ENCODE assay signal across 8 cellular contexts in the genomic region with DNA sequence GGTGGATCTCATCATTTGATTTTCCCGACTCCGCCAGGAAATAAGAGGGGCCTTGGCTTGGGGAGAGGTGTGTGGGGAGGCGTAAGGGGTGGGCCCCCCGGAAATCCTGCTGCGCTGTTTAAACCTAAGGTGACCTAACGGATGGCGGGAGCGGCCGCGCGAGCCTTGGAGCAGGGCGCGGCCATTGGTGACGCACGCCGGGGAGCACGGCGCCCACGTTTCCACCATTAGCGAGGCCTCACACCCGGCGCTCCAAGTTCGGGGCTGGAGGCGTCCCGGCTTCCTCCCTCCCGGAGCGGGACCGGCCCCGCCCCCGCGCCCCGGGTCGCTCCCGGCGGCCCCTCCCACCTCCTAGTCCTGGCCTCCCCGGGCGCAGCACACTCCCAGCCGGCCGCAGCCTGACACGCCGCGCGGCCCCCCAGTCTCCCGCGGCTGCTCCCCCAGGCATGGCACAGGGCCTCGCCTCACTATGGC. TPM values are rescaled to one million over a fixed set of nuclear protein-coding genes. Genes with fewer than 3 reads are reported as not detected.
A peak's percentile ranks its signal among the peaks of the same experiment; 100 is the strongest.
DNase-seq lines count a peak whose midpoint lies in the region; ATAC-seq and TF ChIP-seq lines count a peak whose summit lies in the region.

Gene SMS, plus strand, starts transcription at position 354 of the 474 bp plus-strand sequence. Its CDS starts 116 bp downstream, at position 470.

- peak within 1 kb of the TSS; percentile 52 for H3K4me3 ChIP-seq in Jurkat, Clone E6-1 (ENCODE audit: low read length)
- H3K4me3 ChIP-seq in neuronal stem cell (ENCODE audit: low read length in 2 of 2) (peak within 1 kb of the TSS; percentile 64 to 91), thoracic aorta (peak within 1 kb of the TSS; percentile 76)

- no peak within 1 kb of the TSS for H3K27ac ChIP-seq in neuronal stem cell (replicated peaks; ENCODE audit: low read length)
- peak within 1 kb of the TSS; percentile 75 to 89 for H3K27ac ChIP-seq in thoracic aorta

- no peak within 1 kb of the TSS for H2AK5ac ChIP-seq in neuronal stem cell (ENCODE audit: low read depth, low read length)

- no CpG with 5 or more reads among the region's 46 CpGs for WGBS in neuronal stem cell (ENCODE audit: extremely low coverage in 2 of 2, insufficient read length in 2 of 2, insufficient replicate concordance in 1 of 2), 2 donors

- H2AFZ ChIP-seq in neuronal stem cell (ENCODE audit: low read length) = peak within 1 kb of the TSS; percentile 91

- H2BK15ac ChIP-seq in neuronal stem cell (ENCODE audit: low read length) = no peak within 1 kb of the TSS

- no peak within 1 kb of the TSS for H4K8ac ChIP-seq in neuronal stem cell (ENCODE audit: low read depth, low read length)

- H3K18ac ChIP-seq in neuronal stem cell (ENCODE audit: low read length) = peak within 1 kb of the TSS; percentile 38

- H3K23ac ChIP-seq in neuronal stem cell (ENCODE audit: low read depth, low read length, poor library complexity) = no peak within 1 kb of the TSS

- H4K91ac ChIP-seq in neuronal stem cell (ENCODE audit: low read depth, low read length, poor library complexity) = no peak within 1 kb of the TSS

- no peak within 1 kb of the TSS for H2BK120ac ChIP-seq in neuronal stem cell (ENCODE audit: low read depth, low read length)

- no peak within 1 kb of the TSS for H3K4ac ChIP-seq in neuronal stem cell (ENCODE audit: low read length)

- H2BK5ac ChIP-seq in neuronal stem cell (ENCODE audit: low read length) = no peak within 1 kb of the TSS

- no peaks in the 10 kb centered on the region for H3K79me1 ChIP-seq in neuronal stem cell (ENCODE audit: low read depth, low read length)

- no peak within 1 kb of the TSS for H3K14ac ChIP-seq in neuronal stem cell (ENCODE audit: low read length)

- peaks cover 2 to 8% of the 10 kb centered on the region in 2 donors for H3K4me1 ChIP-seq in neuronal stem cell (ENCODE audit: control insufficient read depth in 2 of 2, insufficient read depth in 1 of 2, low read depth in 1 of 2, low read length in 2 of 2)
- peaks cover 0 to 31% of the 10 kb centered on the region in 2 donors for H3K4me1 ChIP-seq in thoracic aorta (ENCODE audit: control insufficient read depth in 1 of 2, low read depth in 2 of 2)

- H3K9me3 ChIP-seq in neuronal stem cell (replicated peaks in 1 of 2; ENCODE audit: control insufficient read depth in 2 of 2, insufficient read depth in 1 of 2, low read depth in 1 of 2, low read length in 2 of 2) (no peaks in the 10 kb centered on the region), thoracic aorta (no peaks in the 10 kb centered on the region)

- H3K4me2 ChIP-seq in neuronal stem cell (ENCODE audit: insufficient read depth, low read length, poor library complexity, severe bottlenecking) = peak within 1 kb of the TSS; percentile 43

- peak; percentile 91 for DNase-seq in DMS53 (lab: John Stamatoyannopoulos, UW)
- DNase-seq in Jurkat, Clone E6-1 (ENCODE audit: low read depth, low spot score) = peak; percentile 18
- peak; percentile 24 to 61 for DNase-seq in SHP77 (lab: John Stamatoyannopoulos, UW)
- DNase-seq in activated gamma-delta T cell treated with anti-CD3 and anti-CD28 coated beads, Interleukin-2, amount 50 U/mL, for 16 hours (ENCODE audit: low read depth) = peak; percentile 15
- peak; percentile 60 for DNase-seq in foreskin melanocyte
- DNase-seq in neuronal stem cell (ENCODE audit: low spot score) = no peak
- DNase-seq in thoracic aorta (ENCODE audit: low spot score) = no peak

- peak; percentile 54 for ATAC-seq in GM21576 (IDR thresholded peaks at IDR 0.05; ENCODE audit: unreplicated experiment)
- ATAC-seq in thoracic aorta (ENCODE audit: insufficient number of reproducible peaks, low FRiP score, low read depth) = peak; percentile 60

- TF ChIP-seq CTCF in thoracic aorta (IDR thresholded peaks at IDR 0.05) = no peak

- H3K36me3 ChIP-seq in neuronal stem cell (replicated peaks in 1 of 2; ENCODE audit: control insufficient read depth in 2 of 2, insufficient read depth in 2 of 2, low read length in 2 of 2) = peaks cover 0 to 29% of the 10 kb centered on the region in 2 donors
- H3K36me3 ChIP-seq in thoracic aorta = no peaks in the 10 kb centered on the region

- H2BK12ac ChIP-seq in neuronal stem cell (ENCODE audit: low read length) = no peak within 1 kb of the TSS

- H3K27me3 ChIP-seq in neuronal stem cell (ENCODE audit: control insufficient read depth in 3 of 3, insufficient read depth in 3 of 3, low read depth in 1 of 3, low read length in 3 of 3) (no peaks in the 10 kb centered on the region), thoracic aorta (replicated peaks; ENCODE audit: insufficient read depth) (no peaks in the 10 kb centered on the region)

- peak within 1 kb of the TSS; percentile 81 for H3K9ac ChIP-seq in neuronal stem cell (ENCODE audit: low read depth, low read length, poor library complexity)

RNA-seq across cellular contexts. Expression of gene SMS, which starts in this region (rescaled TPM):
- 123 TPM for polyA plus RNA-seq in Jurkat, Clone E6-1 (2012; ENCODE audit: insufficient read depth, insufficient read length)
- 95.7 TPM for polyA plus RNA-seq in neuronal stem cell (2013, experiment 1 of 2)
- 97.5 TPM for polyA plus RNA-seq in neuronal stem cell (2013, experiment 2 of 2)
- total RNA-seq in thoracic aorta = 10 to 100 TPM; 37.8 to 61.6 TPM

Comparison
In these comparisons a context has a peak if more than half of its experiments do, and no peak if none do; other contexts are left out.
1. DNase-seq: peak in DMS53 (single experiment), Jurkat, Clone E6-1 (single experiment), SHP77 (2 of 2), activated gamma-delta T cell treated with anti-CD3 and anti-CD28 coated beads, Interleukin-2, amount 50 U/mL, for 16 hours (single experiment) and foreskin melanocyte (single experiment); none in neuronal stem cell (single experiment) and thoracic aorta (single experiment).
2. Peak in every context shown above with its lines, with median percentiles within 50 percentile points of each other: H3K4me3 ChIP-seq.